ENCODE assay signal across 8 cellular contexts in the genomic region with DNA sequence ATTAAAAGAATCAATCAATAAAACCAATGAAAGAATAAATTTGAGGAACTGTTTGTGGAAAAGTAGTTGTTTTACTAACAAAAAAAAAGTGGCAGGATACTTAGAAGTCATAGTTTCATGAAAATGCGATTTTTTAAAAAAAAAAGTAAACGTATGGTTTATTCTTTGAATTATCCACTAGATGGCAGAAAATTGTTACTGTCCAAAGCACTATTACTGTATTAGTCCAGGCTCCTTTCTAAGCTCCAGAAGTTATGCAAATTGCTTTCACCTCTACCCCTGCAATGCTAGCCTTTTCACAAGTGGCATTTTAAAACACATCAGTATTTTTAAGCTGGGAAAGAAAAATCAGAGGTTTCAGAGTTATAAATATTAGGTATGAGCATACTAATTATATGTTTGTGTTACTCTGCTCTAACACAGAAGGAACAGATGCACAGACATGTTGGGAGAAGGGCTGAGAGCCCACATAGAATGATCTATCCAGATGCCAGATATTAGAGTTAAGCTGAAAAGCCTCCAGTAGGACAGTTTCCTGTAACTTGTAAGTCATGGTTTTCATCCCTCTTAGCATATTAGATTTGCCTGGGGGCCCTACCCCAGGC.
DNase-seq lines count a peak whose midpoint lies in the region; ATAC-seq and TF ChIP-seq lines count a peak whose summit lies in the region.

No MANE protein-coding gene starts in this region.

- H3K27ac ChIP-seq in heart left ventricle (no peak overlapping the region), RWPE2 (ENCODE audit: poor library complexity, severe bottlenecking) (no peak overlapping the region)

- ATAC-seq in heart left ventricle (peak in 3 of 4 donors; percentile 42 to 69 (median 48)), Right ventricle myocardium inferior (no peak), RWPE2 (ENCODE audit: low read depth) (peak; percentile 61; the same call in 1 of the 3 replicates)

- no peaks in the 10 kb centered on the region for H3K9me3 ChIP-seq in heart left ventricle
- H3K9me3 ChIP-seq in RWPE2 (ENCODE audit: severe bottlenecking), result no peaks in the 10 kb centered on the region

- H3K4me3 ChIP-seq in heart left ventricle (no peak overlapping the region), LNCaP clone FGC (ENCODE audit: low read depth, low read length) (no peak overlapping the region), RWPE2 (ENCODE audit: severe bottlenecking) (no peak overlapping the region), fibroblast of mammary gland (ENCODE audit: control insufficient read depth, low read depth, low read length) (no peak overlapping the region)

- H3K27me3 ChIP-seq in heart left ventricle, result no peaks in the 10 kb centered on the region
- peaks cover 9% of the 10 kb centered on the region for H3K27me3 ChIP-seq in RWPE2 (ENCODE audit: insufficient read depth, poor library complexity, severe bottlenecking)

- TF ChIP-seq CTCF in heart left ventricle (IDR thresholded peaks at IDR 0.05), result peak; percentile 19 to 62 (median 42)
- peak; percentile 35; the same call in 1 of the 2 replicates for TF ChIP-seq CTCF in LNCaP clone FGC (IDR thresholded peaks at IDR 0.05; ENCODE audit: control insufficient read depth, extremely low read depth, insufficient read depth)
- peak; percentile 66 for TF ChIP-seq CTCF in RWPE2 (IDR thresholded peaks at IDR 0.05; ENCODE audit: poor library complexity, severe bottlenecking)
- TF ChIP-seq CTCF in fibroblast of mammary gland (conservative IDR thresholded peaks at IDR 0.05; ENCODE audit: control insufficient read depth, insufficient read depth, low read depth, low read length), result peak; percentile 32

- no peak for TF ChIP-seq POLR2A in heart left ventricle (IDR thresholded peaks at IDR 0.05)

- DNase-seq in heart left ventricle (no peak), Right ventricle myocardium inferior (ENCODE audit: missing footprints) (no peak), HEK293T (ENCODE audit: extremely low spot score) (peak; percentile 35), LNCaP clone FGC (ENCODE audit: low read depth) (peak; percentile 14), RWPE2 (ENCODE audit: low spot score) (no peak), fibroblast of mammary gland (ENCODE audit: low read depth) (peak; percentile 45), retina (peak; percentile 44), GM19238 (ENCODE audit: insufficient read length, low spot score) (no peak)

- POLR2A ChIA-PET in HEK293T (lab: Yijun Ruan, JAX), result no interaction called here

- H3K4me1 ChIP-seq in heart left ventricle (no peaks in the 10 kb centered on the region), RWPE2 (ENCODE audit: insufficient read depth, poor library complexity, severe bottlenecking) (no peaks in the 10 kb centered on the region)

- WGBS in heart left ventricle, 4 donors, result 8 to 12% (median 9%) methylated on average over 2 of the region's 2 CpGs

- intact Hi-C loops in heart left ventricle (cut with DNase I), result loop anchor here in 9 of 10 donors (2.0 to 10.0 kb wide), 10 partner anchors 85 to 434 kb away; a partner anchor contains a TSS
- intact Hi-C loops in Right ventricle myocardium inferior (cut with DNase I), result loop anchor here (2.0 kb wide), 2 partner anchors 270 to 432 kb away; a partner anchor contains a TSS

- H3K36me3 ChIP-seq in heart left ventricle (no peaks in the 10 kb centered on the region), RWPE2 (ENCODE audit: low read depth) (no peaks in the 10 kb centered on the region)

- CTCF ChIA-PET in HEK293T (lab: Yijun Ruan, JAX), result interaction anchor here (0.5 to 1.2 kb wide), 6 partner anchors 10 to 432 kb away, joined by 3 to 12 read pairs (median 6); no protein-coding TSS in a partner anchor

TF ChIP-seq in HEK293T, 16 proteins besides CTCF, POLR2A, EP300 and RAD21:
- no peak for TF ChIP-seq ARNT (IDR thresholded peaks at IDR 0.05)
- TF ChIP-seq ZNF384 (IDR thresholded peaks at IDR 0.05), result peak; percentile 94

Comparison
In these comparisons a context has a peak if more than half of its experiments do, and no peak if none do; other contexts are left out.
1. DNase-seq: peak in HEK293T (single experiment), LNCaP clone FGC (single experiment), fibroblast of mammary gland (single experiment) and retina (single experiment); none in heart left ventricle (0 of 5), Right ventricle myocardium inferior (single experiment), RWPE2 (single experiment) and GM19238 (single experiment).
2. Peak in every context shown above with its lines, with median percentiles within 50 percentile points of each other: CTCF ChIP-seq.